In genomic region chr2:171963198-171963597, GRCh38 we compare ENCODE assay signal across 20 cellular contexts.
"Had no signal": no experiment of that assay in that cellular context is flagged by ENCODE, and none has a peak within 500 bp of the region (broad histone marks: within the 10 kb centered on the region; RNA-seq: fewer than 3 reads in every experiment).

No MANE protein-coding gene starts in this region.

- H3K9me3 Mint-ChIP-seq: activated B cell treated with CpG ODN at 0.5 μM for 24 hours; activated T-cell treated with anti-CD3 and anti-CD28 coated beads, Interleukin-2, amount 50 U/mL, for 72 hours; brain; dendritic cell treated with granulocyte-macrophage colony-stimulating factor and Interleukin-4, amounts not matched to agents 40 ng/mL and 50 ng/mL, for 4 days; memory B cell; nephron had no signal

- H3K4me3 Mint-ChIP-seq: activated B cell treated with CpG ODN at 0.5 μM for 24 hours; activated CD4-positive, alpha-beta T cell treated with anti-CD3 and anti-CD28 coated beads for 36 hours; brain; dendritic cell treated with granulocyte-macrophage colony-stimulating factor and Interleukin-4, amounts not matched to agents 40 ng/mL and 50 ng/mL, for 4 days; memory B cell; nephron had no signal

- H3K27me3 Mint-ChIP-seq: activated B cell treated with CpG ODN at 0.5 μM for 24 hours; activated CD4-positive, alpha-beta T cell treated with anti-CD3 and anti-CD28 coated beads for 36 hours; brain; dendritic cell treated with granulocyte-macrophage colony-stimulating factor and Interleukin-4, amounts not matched to agents 40 ng/mL and 50 ng/mL, for 4 days; memory B cell had no signal

- ATAC-seq: activated CD4-positive, alpha-beta T cell treated with anti-CD3 and anti-CD28 coated beads for 36 hours; activated T-cell treated with anti-CD3 and anti-CD28 coated beads, Interleukin-2, amount 50 U/mL, for 72 hours; heart right ventricle; left cardiac atrium; pancreas; psoas muscle; stimulated activated naive CD8-positive, alpha-beta T cell treated with anti-CD3 and anti-CD28 coated beads, Interleukin-15, Interleukin-2, amounts not matched to agents 100 U/mL and 50 U/mL, for 24 hours had no signal

- H3K4me1 Mint-ChIP-seq: activated B cell treated with CpG ODN at 0.5 μM for 24 hours, nephron had no signal

- DNase-seq: activated B cell treated with CpG ODN at 0.5 μM for 24 hours; activated CD4-positive, alpha-beta T cell treated with anti-CD3 and anti-CD28 coated beads for 36 hours; activated gamma-delta T cell; activated T-cell treated with anti-CD3 and anti-CD28 coated beads, Interleukin-2, amount 50 U/mL, for 72 hours; anterior cingulate cortex; effector CD4-positive, alpha-beta T cell; heart right ventricle; islet precursor cell; left cardiac atrium; pancreas; psoas muscle; spleen; stimulated activated CD4-positive, alpha-beta T cell treated with anti-CD3 and anti-CD28 coated beads, Interleukin-4, amount 100 ng/mL, for 4 hours; stimulated activated naive CD8-positive, alpha-beta T cell treated with anti-CD3 and anti-CD28 coated beads, Interleukin-15, Interleukin-2, amounts not matched to agents 100 U/mL and 50 U/mL, for 24 hours; T1000; upper lobe of left lung had no signal

- H3K27ac Mint-ChIP-seq: activated B cell treated with CpG ODN at 0.5 μM for 24 hours; activated CD4-positive, alpha-beta T cell treated with anti-CD3 and anti-CD28 coated beads for 36 hours; activated T-cell treated with anti-CD3 and anti-CD28 coated beads, Interleukin-2, amount 50 U/mL, for 72 hours; dendritic cell treated with granulocyte-macrophage colony-stimulating factor and Interleukin-4, amounts not matched to agents 40 ng/mL and 50 ng/mL, for 4 days; memory B cell; nephron had no signal
